ENCODE assay signal across 19 cellular contexts in the genomic region with DNA sequence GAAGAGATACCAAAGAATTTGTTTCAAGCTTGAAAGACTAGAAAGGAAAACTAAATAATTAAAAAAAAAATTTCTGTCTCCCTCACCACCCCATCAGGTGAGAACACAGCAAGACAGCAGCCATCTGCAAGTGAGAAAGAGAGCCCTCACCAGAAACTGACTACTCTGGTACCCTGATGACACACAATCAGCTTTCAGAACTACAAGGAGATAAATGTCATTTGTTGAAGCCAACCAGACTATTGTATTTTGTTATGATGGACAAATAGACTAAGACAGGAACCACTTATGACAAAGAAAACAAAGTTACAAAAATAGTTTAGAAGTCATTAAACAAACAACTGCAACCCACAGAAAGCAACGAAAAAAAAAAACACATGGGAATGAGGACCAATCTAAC.
DNase-seq lines count a peak whose midpoint lies in the region; ATAC-seq and TF ChIP-seq lines count a peak whose summit lies in the region.
"Had no signal": no experiment of that assay in that cellular context is flagged by ENCODE, and none has a peak within 500 bp of the region (broad histone marks: within the 10 kb centered on the region; RNA-seq: fewer than 3 reads in every experiment).

No MANE protein-coding gene starts in this region.

- intact Hi-C loops in vagina (cut with DNase I): no loop called here

- H3K27me3 Mint-ChIP-seq in chondrocyte (ENCODE audit: low read depth): no peaks in the 10 kb centered on the region
- H3K27me3 Mint-ChIP-seq: CD4-positive, CD25-positive, alpha-beta regulatory T cell; CD8-positive, alpha-beta memory T cell had no signal

- DNase-seq in M059J (ENCODE audit: low read depth): peak; percentile 11
- no peak for DNase-seq in chondrocyte (ENCODE audit: low spot score)
- peak; percentile 11 for DNase-seq in hepatic stellate cell (ENCODE audit: low spot score)
- DNase-seq in coronary artery (ENCODE audit: low spot score): no peak
- DNase-seq in vagina (ENCODE audit: extremely low spot score in 2 of 2): no peak
- DNase-seq: ACHN; BE2C; C1 segment of cervical spinal cord; CD4-positive, CD25-positive, alpha-beta regulatory T cell; CD8-positive, alpha-beta memory T cell; COR-L47; DMS 273 treated with DMSO at 0.1 percent for 48 hours; DMS53; DND-41; IMR-90 had no signal

- peaks cover 9% of the 10 kb centered on the region for H3K9me3 ChIP-seq in vagina
- H3K9me3 ChIP-seq: BE2C had no signal

- H3K36me3 Mint-ChIP-seq in chondrocyte (ENCODE audit: low read depth): peaks cover 13% of the 10 kb centered on the region

- no peaks in the 10 kb centered on the region for H3K36me3 ChIP-seq in vagina
- H3K36me3 ChIP-seq: BE2C, HAP-1 had no signal

- H3K9me3 Mint-ChIP-seq in chondrocyte (ENCODE audit: low read depth): peaks cover 41% of the 10 kb centered on the region

- ATAC-seq in GM18517 (IDR thresholded peaks at IDR 0.05; ENCODE audit: unreplicated experiment) (no peak), GM18868 (IDR thresholded peaks at IDR 0.05; ENCODE audit: unreplicated experiment) (no peak)
- ATAC-seq: K562 had no signal

- no peaks in the 10 kb centered on the region for H3K27me3 ChIP-seq in vagina
- H3K27me3 ChIP-seq: BE2C had no signal

- H3K27ac ChIP-seq in coronary artery: no peak overlapping the region
- no peak overlapping the region for H3K27ac ChIP-seq in vagina

- peaks cover 11% of the 10 kb centered on the region for H3K4me1 Mint-ChIP-seq in chondrocyte (ENCODE audit: low read depth)

- no peak overlapping the region for H3K4me3 ChIP-seq in coronary artery
- no peak overlapping the region for H3K4me3 ChIP-seq in vagina
- H3K4me3 ChIP-seq: HAP-1, K562 had no signal

- TF ChIP-seq POLR2A in vagina (IDR thresholded peaks at IDR 0.05): no peak

- TF ChIP-seq CTCF in chondrocyte (IDR thresholded peaks at IDR 0.05) (no peak), coronary artery (IDR thresholded peaks at IDR 0.05) (no peak), vagina (IDR thresholded peaks at IDR 0.05) (no peak)

- peak overlapping the region; percentile 74 for H3K27ac Mint-ChIP-seq in chondrocyte (ENCODE audit: unreplicated experiment)
- H3K27ac Mint-ChIP-seq: CD4-positive, CD25-positive, alpha-beta regulatory T cell had no signal

- no peaks in the 10 kb centered on the region for H3K4me1 ChIP-seq in vagina
- H3K4me1 ChIP-seq: BE2C, HAP-1 had no signal

- H3K4me3 Mint-ChIP-seq in chondrocyte (ENCODE audit: unreplicated experiment): no peak overlapping the region
- H3K4me3 Mint-ChIP-seq: CD4-positive, CD25-positive, alpha-beta regulatory T cell; CD8-positive, alpha-beta memory T cell had no signal

Comparison
In these comparisons a context has a peak if more than half of its experiments do, and no peak if none do; other contexts are left out.
1. DNase-seq: peak in M059J (single experiment) and hepatic stellate cell (single experiment); none in chondrocyte (single experiment), coronary artery (single experiment) and vagina (0 of 2).